Comparison of ENCODE assay signal across 21 cellular contexts in genomic region chr15:37585966-37586656, GRCh38.
DNase-seq lines count a peak whose midpoint lies in the region; ATAC-seq lines count a peak whose summit lies in the region.
"Had no signal": no experiment of that assay in that cellular context is flagged by ENCODE, and none has a peak within 500 bp of the region (broad histone marks: within the 10 kb centered on the region; RNA-seq: fewer than 3 reads in every experiment).

No MANE protein-coding gene starts in this region.

- no peak overlapping the region for H3K4me3 Mint-ChIP-seq in activated CD4-positive, alpha-beta memory T cell treated with anti-CD3 and anti-CD28 coated beads for 36 hours
- H3K4me3 Mint-ChIP-seq: activated naive CD8-positive, alpha-beta T cell treated with anti-CD3 and anti-CD28 coated beads for 36 hours; H9 had no signal

- H3K4me3 ChIP-seq in Karpas-422 (ENCODE audit: low read length) = no peak overlapping the region
- H3K4me3 ChIP-seq: heart right ventricle, upper lobe of left lung had no signal

- no peaks in the 10 kb centered on the region for H3K9me2 ChIP-seq in Karpas-422 (replicated peaks; ENCODE audit: insufficient read depth, low read length)

- H3K4me2 ChIP-seq in Karpas-422 (ENCODE audit: low read depth, low read length, poor library complexity, severe bottlenecking) = no peak overlapping the region

- no peaks in the 10 kb centered on the region for H3K27me3 ChIP-seq in Karpas-422 (ENCODE audit: low read length)
- H3K27me3 ChIP-seq: heart right ventricle, upper lobe of left lung had no signal

- no peaks in the 10 kb centered on the region for H3K4me1 ChIP-seq in Karpas-422 (ENCODE audit: low read length)
- H3K4me1 ChIP-seq: heart right ventricle, upper lobe of left lung had no signal

- no peaks in the 10 kb centered on the region for H3K36me3 ChIP-seq in Karpas-422 (ENCODE audit: insufficient read depth, low read length)
- H3K36me3 ChIP-seq: heart right ventricle, upper lobe of left lung had no signal

- H3K36me3 Mint-ChIP-seq in activated CD4-positive, alpha-beta memory T cell treated with anti-CD3 and anti-CD28 coated beads for 36 hours = no peaks in the 10 kb centered on the region
- H3K36me3 Mint-ChIP-seq: activated naive CD8-positive, alpha-beta T cell treated with anti-CD3 and anti-CD28 coated beads for 36 hours had no signal

- intact Hi-C loops in activated CD4-positive, alpha-beta memory T cell treated with anti-CD3 and anti-CD28 coated beads for 36 hours (cut with micrococcal nuclease) = no loop called here

- POLR2A ChIA-PET in activated CD4-positive, alpha-beta memory T cell treated with anti-CD3 and anti-CD28 coated beads for 36 hours (lab: Charles Lee) = no interaction called here

- H2AFZ ChIP-seq in Karpas-422 (ENCODE audit: low read length) = no peak overlapping the region

- no peaks in the 10 kb centered on the region for H3K79me2 ChIP-seq in Karpas-422 (ENCODE audit: low read length)

- H3K4me1 Mint-ChIP-seq in activated CD4-positive, alpha-beta memory T cell treated with anti-CD3 and anti-CD28 coated beads for 36 hours (ENCODE audit: low read depth) = no peaks in the 10 kb centered on the region
- H3K4me1 Mint-ChIP-seq: activated naive CD8-positive, alpha-beta T cell treated with anti-CD3 and anti-CD28 coated beads for 36 hours; H9 had no signal

- CTCF ChIA-PET in activated CD4-positive, alpha-beta memory T cell treated with anti-CD3 and anti-CD28 coated beads for 36 hours (lab: Charles Lee) = no interaction called here

- peaks cover 3% of the 10 kb centered on the region for H3K9me3 Mint-ChIP-seq in activated CD4-positive, alpha-beta memory T cell treated with anti-CD3 and anti-CD28 coated beads for 36 hours

- no peak overlapping the region for H3K27ac Mint-ChIP-seq in activated CD4-positive, alpha-beta memory T cell treated with anti-CD3 and anti-CD28 coated beads for 36 hours
- H3K27ac Mint-ChIP-seq: activated naive CD8-positive, alpha-beta T cell treated with anti-CD3 and anti-CD28 coated beads for 36 hours; H9 had no signal

- no peaks in the 10 kb centered on the region for H3K9me3 ChIP-seq in Karpas-422 (ENCODE audit: low read length)

- peak; percentile 61 for DNase-seq in AG08395 (ENCODE audit: low spot score)
- DNase-seq in HS-27A (ENCODE audit: low read depth) = peak; percentile 77
- peak; percentile 67 for DNase-seq in astrocyte of the hippocampus (ENCODE audit: low read depth, low spot score)
- DNase-seq in iris pigment epithelial cell (ENCODE audit: low read depth) = peak; percentile 73
- DNase-seq in activated CD4-positive, alpha-beta memory T cell treated with anti-CD3 and anti-CD28 coated beads for 36 hours = no peak
- DNase-seq in Karpas-422 = no peak
- DNase-seq: activated CD4-positive, alpha-beta T cell treated with anti-CD3 and anti-CD28 coated beads, Interleukin-2, amount 50 U/mL, for 1 hour; activated naive CD8-positive, alpha-beta T cell treated with anti-CD3 and anti-CD28 coated beads for 36 hours; activated T-cell treated with anti-CD3 and anti-CD28 coated beads, Interleukin-2, amount 50 U/mL, for 1 hour; cerebellar nuclear complex; COR-L47; H9; heart right ventricle; kidney glomerular epithelial cell; NCI-H1417 treated with DMSO at 0.1 percent for 48 hours; NCI-H2227 treated with DMSO at 0.1 percent for 48 hours; SHP77; stimulated activated naive CD4-positive, alpha-beta T cell; upper lobe of left lung had no signal

- no peak for ATAC-seq in GM19463 (IDR thresholded peaks at IDR 0.05; ENCODE audit: unreplicated experiment)
- no peak for ATAC-seq in GM21515 (IDR thresholded peaks at IDR 0.05; ENCODE audit: unreplicated experiment)

- H3K27me3 Mint-ChIP-seq in activated CD4-positive, alpha-beta memory T cell treated with anti-CD3 and anti-CD28 coated beads for 36 hours = no peaks in the 10 kb centered on the region

- H3K27ac ChIP-seq in Karpas-422 (ENCODE audit: low read length) = no peak overlapping the region
- H3K27ac ChIP-seq: heart right ventricle, upper lobe of left lung had no signal

- H3K9ac ChIP-seq in Karpas-422 (ENCODE audit: low read length) = no peak overlapping the region

- H4K20me1 ChIP-seq in Karpas-422 (ENCODE audit: insufficient read depth, low read depth, low read length) = no peaks in the 10 kb centered on the region

Comparison
In these comparisons a context has a peak if more than half of its experiments do, and no peak if none do; other contexts are left out.
1. DNase-seq: peak in AG08395 (single experiment), HS-27A (single experiment), astrocyte of the hippocampus (single experiment) and iris pigment epithelial cell (single experiment); none in activated CD4-positive, alpha-beta memory T cell treated with anti-CD3 and anti-CD28 coated beads for 36 hours (single experiment) and Karpas-422 (single experiment).